ENCODE assay signal across 10 cellular contexts in the genomic region with DNA sequence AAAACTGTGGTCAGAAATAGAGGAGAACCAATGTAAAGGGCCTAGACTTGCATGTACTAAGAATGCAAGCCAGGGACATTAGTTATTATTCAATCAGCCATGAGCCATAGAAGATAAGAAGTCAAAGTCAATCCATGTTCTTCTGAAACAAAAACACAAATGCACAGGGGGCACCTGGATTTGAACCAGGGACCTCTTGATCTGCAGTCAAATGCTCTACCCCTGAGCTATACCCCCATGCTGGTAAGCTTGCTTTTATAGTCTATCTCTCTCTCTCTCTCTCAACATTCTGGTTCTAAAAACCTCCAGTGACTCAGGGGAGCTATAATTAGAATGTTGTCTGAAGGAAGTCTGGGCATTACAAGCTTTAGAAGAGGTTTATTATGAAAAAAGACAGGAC.
DNase-seq lines count a peak whose midpoint lies in the region; ATAC-seq and TF ChIP-seq lines count a peak whose summit lies in the region.
"Had no signal": no experiment of that assay in that cellular context is flagged by ENCODE, and none has a peak within 500 bp of the region (broad histone marks: within the 10 kb centered on the region; RNA-seq: fewer than 3 reads in every experiment).

No MANE protein-coding gene starts in this region.

- intact Hi-C loops in IMR-90 (cut with micrococcal nuclease) = no loop called here

- H2BK15ac ChIP-seq in IMR-90 (ENCODE audit: low read depth, low read length) = no peak overlapping the region

- H4K20me1 ChIP-seq in IMR-90 (ENCODE audit: insufficient read depth, low read length) = no peaks in the 10 kb centered on the region

- H2AK9ac ChIP-seq in IMR-90 (replicated peaks; ENCODE audit: low read depth, low read length, poor library complexity) = no peak overlapping the region

- no peak overlapping the region for H2BK20ac ChIP-seq in IMR-90 (ENCODE audit: low read depth, low read length)

- in situ Hi-C loops in IMR-90 (cut with MboI; ENCODE audit: low sequenced_read_pairs) = no loop called here

- H4K5ac ChIP-seq in IMR-90 (ENCODE audit: low read depth, low read length) = no peak overlapping the region

- no peak overlapping the region for H2BK120ac ChIP-seq in IMR-90 (ENCODE audit: low read depth, low read length)

- H3K23ac ChIP-seq in IMR-90 (ENCODE audit: low read depth, low read length) = no peak overlapping the region

- no peaks in the 10 kb centered on the region for H3K9me1 ChIP-seq in IMR-90 (ENCODE audit: insufficient read depth, low read length)

- no peak overlapping the region for H4K8ac ChIP-seq in IMR-90 (ENCODE audit: low read depth in 2 of 2, low read length in 2 of 2)

- no peaks in the 10 kb centered on the region; the same call in 1 of the 2 replicates for H3K4me1 ChIP-seq in IMR-90 (ENCODE audit: control insufficient read depth, insufficient read depth, low read length)

- ATAC-seq in IMR-90 (ENCODE audit: low read depth) = peak; percentile 87
- no peak for ATAC-seq in GM19351 (IDR thresholded peaks at IDR 0.05; ENCODE audit: unreplicated experiment)
- ATAC-seq: activated naive CD8-positive, alpha-beta T cell treated with anti-CD3 and anti-CD28 coated beads, Interleukin-2, amount 50 U/mL, for 24 hours had no signal

- no peak overlapping the region for H2AFZ ChIP-seq in IMR-90 (replicated peaks; ENCODE audit: low read length, poor library complexity)

- peak overlapping the region; percentile 66; the same call in 1 of the 2 replicates for H3K4me2 ChIP-seq in IMR-90 (ENCODE audit: low read depth, low read length)

- TF ChIP-seq CTCF in BJ (IDR thresholded peaks at IDR 0.05; ENCODE audit: insufficient read depth, low read depth, low read length) (no peak), IMR-90 (conservative IDR thresholded peaks at IDR 0.05; ENCODE audit: low read depth, low read length) (no peak)

- no peak overlapping the region for H3K4ac ChIP-seq in IMR-90 (ENCODE audit: low read depth, low read length)

- H4K91ac ChIP-seq in IMR-90 (ENCODE audit: insufficient read depth, low read depth, low read length) = no peak overlapping the region

- no peak overlapping the region for H3K56ac ChIP-seq in IMR-90 (ENCODE audit: extremely low read depth, insufficient read depth, low read length)

- no TSS peak for BruUV-seq in IMR-90 (replicated peaks; lab: Mats Ljungman, UMichigan)

- POLR2A ChIA-PET in BJ (lab: Charles Lee) (no interaction called here), IMR-90 (lab: Charles Lee; ENCODE audit: unreplicated experiment) (no interaction called here)

- TF ChIP-seq RAD21 in IMR-90 (IDR thresholded peaks at IDR 0.05; ENCODE audit: low read length) = no peak

- H3K4me3 ChIP-seq in BJ (ENCODE audit: low read depth, low read length) (no peak overlapping the region), IMR-90 (ENCODE audit: insufficient read depth, low read depth, low read length) (no peak overlapping the region)

- no peaks in the 10 kb centered on the region for H3K9me3 ChIP-seq in IMR-90 (ENCODE audit: control insufficient read depth, insufficient read depth, low read length)

- dilution Hi-C loops in IMR-90 (cut with HindIII; ENCODE audit: low sequenced_read_pairs, unreplicated experiment) = no loop called here

- H3K14ac ChIP-seq in IMR-90 (replicated peaks; ENCODE audit: low read depth, low read length) = no peak overlapping the region

- H2BK5ac ChIP-seq in IMR-90 (ENCODE audit: low read depth, low read length, poor library complexity, severe bottlenecking) = peak overlapping the region; percentile 52

- CTCF ChIA-PET in BJ (lab: Yijun Ruan, JAX) (interaction anchor here (0.6 to 2.2 kb wide), 5 partner anchors 9 to 193 kb away, joined by 3 to 6 read pairs (median 3); no protein-coding TSS in a partner anchor), IMR-90 (lab: Yijun Ruan, JAX) (interaction anchor here (1.0 to 1.3 kb wide), 2 partner anchors 20 to 25 kb away, joined by 3 read pairs; no protein-coding TSS in a partner anchor)

- DNase-seq in BJ (ENCODE audit: low read depth) (peak; percentile 13), IMR-90 (peak; percentile 55), amniotic epithelial cell (ENCODE audit: low read depth) (peak; percentile 46), kidney tubule cell (ENCODE audit: low spot score) (peak; percentile 89), GM19238 (ENCODE audit: insufficient read length, low spot score) (no peak), NCI-H345 (lab: John Stamatoyannopoulos, UW) (no peak)
- no peak for DNase-seq in activated CD8-positive, alpha-beta memory T cell treated with anti-CD3 and anti-CD28 coated beads, Interleukin-2, amount 50 U/mL, for 48 hours
- DNase-seq: activated naive CD8-positive, alpha-beta T cell treated with anti-CD3 and anti-CD28 coated beads, Interleukin-2, amount 50 U/mL, for 24 hours; NCI-H226 had no signal

- no peaks in the 10 kb centered on the region for H3K36me3 ChIP-seq in BJ (ENCODE audit: control insufficient read depth, insufficient read depth, low read length)
- H3K36me3 ChIP-seq in IMR-90 (ENCODE audit: control insufficient read depth, insufficient read depth, low read length) = no peaks in the 10 kb centered on the region

- no peak for TF ChIP-seq POLR2A in IMR-90 (IDR thresholded peaks at IDR 0.05; ENCODE audit: low read depth, low read length)

- H2AK5ac ChIP-seq in IMR-90 (ENCODE audit: low read depth, low read length) = no peak overlapping the region

- no peaks in the 10 kb centered on the region for H3K79me1 ChIP-seq in IMR-90 (ENCODE audit: low read depth in 1 of 2, low read length in 2 of 2)

- no peak overlapping the region; the same call in 1 of the 2 replicates for H3K18ac ChIP-seq in IMR-90 (ENCODE audit: low read depth, low read length)

- H3K27ac ChIP-seq in IMR-90 (ENCODE audit: insufficient read depth, low read length) = no peak overlapping the region

- no peak overlapping the region for H3K9ac ChIP-seq in IMR-90 (ENCODE audit: low read depth, low read length)

- H3K27me3 ChIP-seq in BJ (ENCODE audit: control insufficient read depth, insufficient read depth, low read length) (no peaks in the 10 kb centered on the region), IMR-90 (ENCODE audit: control insufficient read depth, insufficient read depth, low read length) (no peaks in the 10 kb centered on the region)

TF ChIP-seq in IMR-90, 13 proteins besides CTCF, POLR2A, EP300 and RAD21:
- no peak for TF ChIP-seq MAFK (IDR thresholded peaks at IDR 0.05; ENCODE audit: low read depth, low read length)
- TF ChIP-seq FOS (IDR thresholded peaks at IDR 0.05; ENCODE audit: low read depth, low read length) = peak; percentile 80

Comparison
In these comparisons a context has a peak if more than half of its experiments do, and no peak if none do; other contexts are left out.
1. DNase-seq: peak in BJ (single experiment), IMR-90 (single experiment), amniotic epithelial cell (single experiment) and kidney tubule cell (single experiment); none in activated CD8-positive, alpha-beta memory T cell treated with anti-CD3 and anti-CD28 coated beads, Interleukin-2, amount 50 U/mL, for 48 hours (single experiment), GM19238 (single experiment) and NCI-H345 (single experiment).